8 cellular contexts compared by ENCODE assay signal in the genomic region with DNA sequence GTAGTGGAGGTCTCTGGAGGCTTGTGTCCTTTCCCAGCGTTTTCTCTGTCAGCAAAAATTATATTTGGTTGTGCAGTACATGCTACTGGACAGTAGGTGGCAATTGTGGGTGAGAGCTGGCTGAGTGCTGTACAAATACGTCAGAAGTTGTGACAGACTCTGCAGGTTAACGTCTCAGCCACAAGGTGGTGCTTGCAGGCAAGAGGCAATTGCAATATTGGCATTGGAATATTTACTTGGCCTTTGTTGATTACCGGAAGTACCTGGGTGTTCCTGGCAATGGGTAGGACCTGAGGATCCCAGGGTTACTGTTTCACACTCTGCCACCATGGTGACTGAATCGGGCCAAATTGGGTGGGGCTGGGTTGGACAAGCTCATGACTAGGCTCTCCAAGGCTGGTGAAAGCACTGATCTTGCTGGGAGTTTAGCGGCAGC.
DNase-seq lines count a peak whose midpoint lies in the region; ATAC-seq, FAIRE-seq and TF ChIP-seq lines count a peak whose summit lies in the region.

No MANE protein-coding gene starts in this region.

- no peak overlapping the region for H3K4me3 Mint-ChIP-seq in astrocyte (ENCODE audit: unreplicated experiment)

- no peaks in the 10 kb centered on the region for H3K4me1 Mint-ChIP-seq in astrocyte (ENCODE audit: low read depth, unreplicated experiment)

- ATAC-seq in GM19467 (IDR thresholded peaks at IDR 0.05; ENCODE audit: unreplicated experiment) (peak; percentile 97), HG03378 (IDR thresholded peaks at IDR 0.05; ENCODE audit: unreplicated experiment) (peak; percentile 99), lower lobe of right lung (peak; percentile 93 to 97)

- H3K36me3 Mint-ChIP-seq in astrocyte (ENCODE audit: low read depth, unreplicated experiment) = no peaks in the 10 kb centered on the region

- no peaks in the 10 kb centered on the region for H3K27me3 Mint-ChIP-seq in astrocyte (ENCODE audit: low read depth, unreplicated experiment)

- TF ChIP-seq CTCF in astrocyte (IDR thresholded peaks at IDR 0.05; ENCODE audit: insufficient read depth, low read depth, low read length) (peak; percentile 97), lower lobe of right lung (IDR thresholded peaks at IDR 0.05) (peak; percentile 62)

- no peaks in the 10 kb centered on the region for H4K20me1 ChIP-seq in astrocyte (ENCODE audit: insufficient read depth, low read length)

- intact Hi-C loops in lower lobe of right lung (cut with DNase I) = no loop called here

- no peak overlapping the region for H3K4me2 ChIP-seq in astrocyte (ENCODE audit: low read length)

- H3K36me3 ChIP-seq in astrocyte (ENCODE audit: insufficient read depth, low read length) = no peaks in the 10 kb centered on the region
- no peaks in the 10 kb centered on the region for H3K36me3 ChIP-seq in lower lobe of right lung

- DNase-seq in GDM1 (lab: John Stamatoyannopoulos, UW) (peak; percentile 4), NCI-H345 (lab: John Stamatoyannopoulos, UW) (peak; percentile 4), astrocyte (ENCODE audit: low read depth) (peak; percentile 66), lower lobe of right lung (peak; percentile 50), midbrain (lab: John Stamatoyannopoulos, UW) (no peak), mesenteric fat pad (ENCODE audit: low spot score) (no peak)

- H3K9ac ChIP-seq in astrocyte (ENCODE audit: low read length) = no peak overlapping the region

- H3K27me3 ChIP-seq in astrocyte (ENCODE audit: insufficient read depth, low read length) (no peaks in the 10 kb centered on the region), lower lobe of right lung (ENCODE audit: low read depth) (no peaks in the 10 kb centered on the region)

- no peak overlapping the region for H3K27ac Mint-ChIP-seq in astrocyte (ENCODE audit: unreplicated experiment)

- H3K4me1 ChIP-seq in astrocyte (ENCODE audit: insufficient read depth, low read length) (no peaks in the 10 kb centered on the region), lower lobe of right lung (no peaks in the 10 kb centered on the region)

- H3K9me3 ChIP-seq in astrocyte (ENCODE audit: insufficient read depth, low read depth, low read length) (no peaks in the 10 kb centered on the region), lower lobe of right lung (peaks cover 6% of the 10 kb centered on the region)

- H3K4me3 ChIP-seq in astrocyte (ENCODE audit: insufficient read depth, low read depth, low read length) (no peak overlapping the region), lower lobe of right lung (no peak overlapping the region)

- H2AFZ ChIP-seq in astrocyte (ENCODE audit: low read depth, low read length) = no peak overlapping the region

- FAIRE-seq in astrocyte (lab: Jason Lieb, UNC) = no peak

- H3K27ac ChIP-seq in astrocyte (ENCODE audit: low read depth, low read length) (no peak overlapping the region), lower lobe of right lung (no peak overlapping the region)

- H3K79me2 ChIP-seq in astrocyte (ENCODE audit: insufficient read depth, low read length) = no peaks in the 10 kb centered on the region

- H3K9me3 Mint-ChIP-seq in astrocyte (ENCODE audit: unreplicated experiment) = no peaks in the 10 kb centered on the region

Comparison
In these comparisons a context has a peak if more than half of its experiments do, and no peak if none do; other contexts are left out.
1. DNase-seq: peak in GDM1 (single experiment), NCI-H345 (single experiment), astrocyte (single experiment) and lower lobe of right lung (single experiment); none in midbrain (single experiment) and mesenteric fat pad (single experiment).
2. Peak in every context shown above with its lines, with median percentiles within 50 percentile points of each other: ATAC-seq.